ENCODE assay signal across 7 cellular contexts in the genomic region with DNA sequence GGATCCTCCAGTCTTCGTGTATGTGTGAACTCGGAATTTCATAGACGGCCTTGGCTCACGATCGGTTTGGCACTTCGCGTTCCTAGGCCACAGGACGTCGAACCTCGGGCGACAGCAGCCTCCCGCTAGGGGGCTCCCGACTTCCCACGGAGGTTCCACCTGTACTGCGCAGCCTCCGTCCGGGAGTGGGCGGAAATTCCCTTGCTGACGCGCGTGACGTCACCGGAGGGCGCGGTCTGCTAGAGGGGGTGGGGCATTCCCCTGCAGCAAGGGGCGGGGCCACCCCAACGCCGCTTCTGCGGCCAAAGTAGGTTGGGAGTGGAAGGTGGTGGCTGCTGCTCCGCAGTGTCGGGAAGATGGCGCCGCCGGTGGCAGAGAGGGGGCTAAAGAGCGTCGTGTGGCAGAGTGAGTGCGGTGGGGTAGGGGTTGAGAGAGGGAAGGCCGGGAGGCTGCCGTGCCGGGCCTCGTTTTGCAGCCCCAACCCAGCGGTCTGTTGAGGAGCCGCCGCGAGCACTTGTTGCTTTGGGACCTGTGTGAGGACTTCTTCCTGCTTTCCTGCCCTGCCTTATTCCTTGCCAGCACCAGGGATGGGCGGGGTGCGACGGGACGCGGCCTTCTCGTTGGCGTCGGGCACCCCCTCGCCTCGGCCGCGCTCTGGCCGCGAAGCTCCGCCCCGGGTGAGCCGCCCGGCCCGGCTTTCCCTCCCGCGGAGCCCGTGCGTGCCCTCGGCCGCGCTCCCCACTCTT.
A peak's percentile ranks its signal among the peaks of the same experiment; 100 is the strongest.
DNase-seq lines count a peak whose midpoint lies in the region; ATAC-seq and TF ChIP-seq lines count a peak whose summit lies in the region.

STXBP3 (plus strand) TSS at position 293 of the 746 bp plus-strand sequence; CDS start at position 357, 64 bp downstream.

- ATAC-seq in GM18499 (IDR thresholded peaks at IDR 0.05; ENCODE audit: insufficient read depth, unreplicated experiment), result peak; percentile 84
- ATAC-seq in HG02970 (IDR thresholded peaks at IDR 0.05; ENCODE audit: low FRiP score, unreplicated experiment), result peak; percentile 95

- TF ChIP-seq CTCF in astrocyte of the cerebellum (IDR thresholded peaks at IDR 0.05; ENCODE audit: low read depth, low read length, missing control alignments), result peak; percentile 98

- in situ Hi-C loops in astrocyte of the cerebellum (cut with HindIII; ENCODE audit: low sequenced_read_pairs), result no loop called here

- DNase-seq in NCI-H1930 (lab: John Stamatoyannopoulos, UW) (peak; percentile 96 to 98), T-helper 22 cell (ENCODE audit: low read depth) (peak; percentile 98), astrocyte of the cerebellum (ENCODE audit: low read depth) (peak; percentile 94), hepatic stellate cell (ENCODE audit: low spot score) (peak; percentile 90), retina (peak; percentile 98)

- peak within 1 kb of the TSS; percentile 84 for H3K4me3 ChIP-seq in astrocyte of the cerebellum (ENCODE audit: low read depth, low read length)

Comparison
In these comparisons a context has a peak if more than half of its experiments do, and no peak if none do; other contexts are left out.
1. Peak in every context shown above with its lines: DNase-seq, ATAC-seq and H3K4me3 ChIP-seq.